In genomic region chr12:76127588-76127987, GRCh38 we compare ENCODE assay signal across 11 cellular contexts.
"Had no signal": no experiment of that assay in that cellular context is flagged by ENCODE, and none has a peak within 500 bp of the region (broad histone marks: within the 10 kb centered on the region; RNA-seq: fewer than 3 reads in every experiment).

No MANE protein-coding gene starts in this region.

- H3K36me3 ChIP-seq: HAP-1 had no signal

- H3K27ac Mint-ChIP-seq: GM23338, H9, HFFc6 had no signal

- ATAC-seq: GM23338, HCT116 had no signal

- H3K4me2 ChIP-seq: GM23338 had no signal

- H3K9ac ChIP-seq: GM23248 had no signal

- FAIRE-seq: H1, H54 had no signal

- H3K9me3 Mint-ChIP-seq: HFFc6 had no signal

- H3K4me3 ChIP-seq: GM23248, GM23338, HAP-1 had no signal

- H2AFZ ChIP-seq: GM23248, GM23338 had no signal

- H3K4me1 ChIP-seq: HAP-1 had no signal

- DNase-seq: GM23248, GOT3, H7, H9, HCEC 1CT, HFFc6 had no signal

- H3K9me3 ChIP-seq: HAP-1 had no signal

- H3K4me3 Mint-ChIP-seq: GM23338, H9, HFFc6 had no signal

- H3K4me1 Mint-ChIP-seq: GM23338, H9 had no signal

- H3K27ac ChIP-seq: GM23248 had no signal
